In the genomic region with DNA sequence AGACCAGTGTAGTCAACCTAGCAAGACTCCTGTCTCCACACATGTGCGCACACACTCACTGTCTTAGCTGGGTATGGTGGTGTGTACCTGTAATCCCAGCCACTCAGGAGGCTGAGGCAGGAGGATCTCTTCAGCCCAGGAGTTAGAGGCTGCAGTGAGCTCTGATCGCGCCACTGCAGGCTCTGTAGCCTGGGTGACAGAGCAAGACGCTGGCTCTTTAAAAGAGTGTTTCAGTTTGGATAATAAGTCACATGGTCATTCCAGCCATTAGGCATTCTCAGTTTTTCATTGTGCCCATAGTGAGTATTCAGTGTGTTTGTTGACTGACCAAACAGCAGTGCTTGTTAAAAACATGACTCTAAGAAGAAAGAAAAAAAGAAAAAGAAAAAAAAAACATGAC, we compare ENCODE assay signal across 26 cellular contexts. TPM values are rescaled to one million over a fixed set of nuclear protein-coding genes. Genes with fewer than 3 reads are reported as not detected.
DNase-seq lines count a peak whose midpoint lies in the region; ATAC-seq and TF ChIP-seq lines count a peak whose summit lies in the region.
"Had no signal": no experiment of that assay in that cellular context is flagged by ENCODE, and none has a peak within 500 bp of the region (broad histone marks: within the 10 kb centered on the region; RNA-seq: fewer than 3 reads in every experiment).

No MANE protein-coding gene starts in this region.

- peak overlapping the region; percentile 56 for H3K14ac ChIP-seq in neuronal stem cell (ENCODE audit: low read length)

- no peak overlapping the region for H3K4me2 ChIP-seq in neuronal stem cell (ENCODE audit: insufficient read depth, low read length, poor library complexity, severe bottlenecking)

- no peak for ATAC-seq in activated CD4-positive, alpha-beta T cell treated with anti-CD3 and anti-CD28 coated beads for 36 hours
- no peak for ATAC-seq in activated T-helper 17 cell treated with anti-CD3 and anti-CD28 coated beads, Interleukin-2, amount 50 U/mL, for 72 hours (replicated peaks)
- no peak for ATAC-seq in GM19455 (IDR thresholded peaks at IDR 0.05; ENCODE audit: unreplicated experiment)
- ATAC-seq: activated naive CD4-positive, alpha-beta T cell treated with anti-CD3 and anti-CD28 coated beads, Interleukin-2, amount 50 U/mL, for 72 hours; GM12878; heart right ventricle had no signal

- H3K9me3 ChIP-seq in neuronal stem cell (replicated peaks in 1 of 2; ENCODE audit: control insufficient read depth in 2 of 2, insufficient read depth in 1 of 2, low read depth in 1 of 2, low read length in 2 of 2), result no peaks in the 10 kb centered on the region
- H3K9me3 ChIP-seq: Caco-2, heart right ventricle, suprapubic skin had no signal

- H3K4ac ChIP-seq in neuronal stem cell (ENCODE audit: low read length), result no peak overlapping the region

- H3K36me3 Mint-ChIP-seq in activated CD4-positive, alpha-beta T cell treated with anti-CD3 and anti-CD28 coated beads for 36 hours (ENCODE audit: low read depth), result peaks cover 20% of the 10 kb centered on the region
- peaks cover 7% of the 10 kb centered on the region for H3K36me3 Mint-ChIP-seq in HFFc6 (ENCODE audit: low read depth)
- H3K36me3 Mint-ChIP-seq in activated T-helper 17 cell treated with anti-CD3 and anti-CD28 coated beads, Interleukin-2, amount 50 U/mL, for 72 hours (ENCODE audit: low read depth), result peaks cover 56% of the 10 kb centered on the region

- H3K36me3 ChIP-seq in neuronal stem cell (replicated peaks in 1 of 2; ENCODE audit: control insufficient read depth in 2 of 2, insufficient read depth in 2 of 2, low read length in 2 of 2), result peaks cover 3 to 70% of the 10 kb centered on the region in 2 donors

- no peak overlapping the region for H3K27ac ChIP-seq in neuronal stem cell (replicated peaks; ENCODE audit: low read length)
- H3K27ac ChIP-seq: heart right ventricle, skin epidermis, suprapubic skin had no signal

- intact Hi-C loops in activated CD4-positive, alpha-beta T cell treated with anti-CD3 and anti-CD28 coated beads for 36 hours (cut with DNase I, micrococcal nuclease), result loop anchor here in 1 of 2 experiments (5.0 kb wide), 1 partner anchor 188 kb away; the partner anchor contains the start of gene ASXL2

- no peaks in the 10 kb centered on the region for H3K27me3 ChIP-seq in neuronal stem cell (ENCODE audit: control insufficient read depth in 3 of 3, insufficient read depth in 3 of 3, low read depth in 1 of 3, low read length in 3 of 3)
- H3K27me3 ChIP-seq: heart right ventricle, suprapubic skin had no signal

- H2AFZ ChIP-seq in neuronal stem cell (ENCODE audit: low read length), result no peak overlapping the region

- DNase-seq in activated CD4-positive, alpha-beta T cell treated with anti-CD3 and anti-CD28 coated beads for 36 hours, result no peak
- no peak for DNase-seq in activated CD4-positive, alpha-beta T cell treated with anti-CD3 and anti-CD28 coated beads for 1 hour
- DNase-seq in HFFc6, result no peak
- no peak for DNase-seq in neuronal stem cell (ENCODE audit: low spot score)
- no peak for DNase-seq in amniotic stem cell (lab: John Stamatoyannopoulos, UW)
- DNase-seq in activated CD4-positive, CD25-positive, alpha-beta regulatory T cell (lab: John Stamatoyannopoulos, UW), result no peak
- DNase-seq: activated CD4-positive, alpha-beta T cell treated with anti-CD3 and anti-CD28 coated beads for 4 hours; activated CD8-positive, alpha-beta memory T cell treated with anti-CD3 and anti-CD28 coated beads for 24 hours; Caco-2; central memory CD4-positive, alpha-beta T cell; DND-41; H7; heart right ventricle; mammary epithelial cell; NCI-H1092 treated with DMSO at 0.1 percent for 48 hours; NCI-H187 treated with DMSO at 0.1 percent for 48 hours; NCI-H69; nucleus accumbens; Right ventricle myocardium superior; SW 1271 had no signal

- H3K27me3 Mint-ChIP-seq in activated CD4-positive, alpha-beta T cell treated with anti-CD3 and anti-CD28 coated beads for 36 hours, result no peaks in the 10 kb centered on the region
- H3K27me3 Mint-ChIP-seq in HFFc6 (ENCODE audit: insufficient read depth), result 0 out of 2 replicates have a peak, but pooled peaks cover 2% of the 10 kb centered on the region
- H3K27me3 Mint-ChIP-seq in activated T-helper 17 cell treated with anti-CD3 and anti-CD28 coated beads, Interleukin-2, amount 50 U/mL, for 72 hours, result no peaks in the 10 kb centered on the region

- no peak overlapping the region for H3K23ac ChIP-seq in neuronal stem cell (ENCODE audit: low read depth, low read length, poor library complexity)

- no peak overlapping the region for H2BK12ac ChIP-seq in neuronal stem cell (ENCODE audit: low read length)

- H3K4me1 Mint-ChIP-seq in activated CD4-positive, alpha-beta T cell treated with anti-CD3 and anti-CD28 coated beads for 36 hours, result peaks cover 47% of the 10 kb centered on the region
- H3K4me1 Mint-ChIP-seq in HFFc6 (ENCODE audit: low read depth), result peaks cover 41% of the 10 kb centered on the region
- peaks cover 30% of the 10 kb centered on the region for H3K4me1 Mint-ChIP-seq in activated T-helper 17 cell treated with anti-CD3 and anti-CD28 coated beads, Interleukin-2, amount 50 U/mL, for 72 hours

- TF ChIP-seq CTCF in HFFc6 (IDR thresholded peaks at IDR 0.05), result no peak

- H3K4me3 Mint-ChIP-seq in activated CD4-positive, alpha-beta T cell treated with anti-CD3 and anti-CD28 coated beads for 36 hours, result no peak overlapping the region
- H3K4me3 Mint-ChIP-seq in HFFc6, result no peak overlapping the region
- no peak overlapping the region for H3K4me3 Mint-ChIP-seq in activated T-helper 17 cell treated with anti-CD3 and anti-CD28 coated beads, Interleukin-2, amount 50 U/mL, for 72 hours

- no peak overlapping the region for H2BK15ac ChIP-seq in neuronal stem cell (ENCODE audit: low read length)

- no peak overlapping the region for H3K18ac ChIP-seq in neuronal stem cell (ENCODE audit: low read length)

- H3K9me3 Mint-ChIP-seq in activated CD4-positive, alpha-beta T cell treated with anti-CD3 and anti-CD28 coated beads for 36 hours (ENCODE audit: low read depth), result no peaks in the 10 kb centered on the region
- no peaks in the 10 kb centered on the region for H3K9me3 Mint-ChIP-seq in HFFc6
- no peaks in the 10 kb centered on the region for H3K9me3 Mint-ChIP-seq in activated T-helper 17 cell treated with anti-CD3 and anti-CD28 coated beads, Interleukin-2, amount 50 U/mL, for 72 hours

- H2BK5ac ChIP-seq in neuronal stem cell (ENCODE audit: low read length), result no peak overlapping the region

- H2BK120ac ChIP-seq in neuronal stem cell (ENCODE audit: low read depth, low read length), result no peak overlapping the region

- peaks cover 5% of the 10 kb centered on the region for H3K79me1 ChIP-seq in neuronal stem cell (ENCODE audit: low read depth, low read length)

- WGBS in neuronal stem cell (ENCODE audit: extremely low coverage in 2 of 2, insufficient read length in 2 of 2, insufficient replicate concordance in 1 of 2), 2 donors, result no CpG with 5 or more reads among the region's 4 CpGs

- no peaks in the 10 kb centered on the region for H3K4me1 ChIP-seq in neuronal stem cell (ENCODE audit: control insufficient read depth in 2 of 2, insufficient read depth in 1 of 2, low read depth in 1 of 2, low read length in 2 of 2)

- H3K9ac ChIP-seq in neuronal stem cell (ENCODE audit: low read depth, low read length, poor library complexity), result no peak overlapping the region

- no peak overlapping the region for H2AK5ac ChIP-seq in neuronal stem cell (ENCODE audit: low read depth, low read length)

- H4K91ac ChIP-seq in neuronal stem cell (ENCODE audit: low read depth, low read length, poor library complexity), result no peak overlapping the region

- no peak overlapping the region for H4K8ac ChIP-seq in neuronal stem cell (ENCODE audit: low read depth, low read length)

- POLR2A ChIA-PET in activated CD4-positive, alpha-beta T cell treated with anti-CD3 and anti-CD28 coated beads for 36 hours (lab: Charles Lee), result interaction anchor here (0.6 to 0.8 kb wide), 2 partner anchors 73 to 187 kb away, joined by 4 to 6 read pairs; partner anchors contain the start of gene ASXL2

- H3K4me3 ChIP-seq in neuronal stem cell (ENCODE audit: low read length in 2 of 2), result no peak overlapping the region
- H3K4me3 ChIP-seq: GM12878, heart right ventricle, skin epidermis, suprapubic skin had no signal

- H3K27ac Mint-ChIP-seq in activated CD4-positive, alpha-beta T cell treated with anti-CD3 and anti-CD28 coated beads for 36 hours, result peak overlapping the region; percentile 51
- peak overlapping the region; percentile 43; the same call in 1 of the 2 replicates for H3K27ac Mint-ChIP-seq in HFFc6
- peak overlapping the region; percentile 46 for H3K27ac Mint-ChIP-seq in activated T-helper 17 cell treated with anti-CD3 and anti-CD28 coated beads, Interleukin-2, amount 50 U/mL, for 72 hours
- H3K27ac Mint-ChIP-seq: activated naive CD4-positive, alpha-beta T cell treated with anti-CD3 and anti-CD28 coated beads, Interleukin-2, amount 50 U/mL, for 72 hours had no signal

- CTCF ChIA-PET in activated CD4-positive, alpha-beta T cell treated with anti-CD3 and anti-CD28 coated beads for 36 hours (lab: Charles Lee), result interaction anchor here (1.2 kb wide), 1 partner anchor 23 kb away, joined by 5 read pairs; no protein-coding TSS in a partner anchor

RNA-seq across cellular contexts. Expression of gene RAB10, which starts 31.0 kb away (rescaled TPM):
- 100 to 1,000 TPM; 103 to 160 TPM for total RNA-seq in activated CD4-positive, alpha-beta T cell treated with anti-CD3 and anti-CD28 coated beads for 36 hours
- 100 to 1,000 TPM; 133 to 144 (median 136) TPM for total RNA-seq in HFFc6 (2021; fragmentation: NEBNext Ultra II Directional; extraction: Animal tissue kit (Norgen Biotek cat#: 25700))
- 100 to 1,000 TPM in 1 of 2 donors, 10 to 100 TPM in 1; 68.5 to 107 TPM for total RNA-seq in activated T-helper 17 cell treated with anti-CD3 and anti-CD28 coated beads, Interleukin-2, amount 50 U/mL, for 72 hours
- polyA plus RNA-seq in neuronal stem cell (2013, experiment 1 of 2), result 98.8 TPM
- 97.0 TPM for polyA plus RNA-seq in neuronal stem cell (2013, experiment 2 of 2)
